In genomic region chr7:69568266-69568665, GRCh38 we compare ENCODE assay signal across 13 cellular contexts. TPM values are rescaled to one million over a fixed set of nuclear protein-coding genes. Genes with fewer than 3 reads are reported as not detected.
DNase-seq lines count a peak whose midpoint lies in the region; ATAC-seq lines count a peak whose summit lies in the region.
"Had no signal": no experiment of that assay in that cellular context is flagged by ENCODE, and none has a peak within 500 bp of the region (broad histone marks: within the 10 kb centered on the region; RNA-seq: fewer than 3 reads in every experiment).

No MANE protein-coding gene starts in this region.

- no peak for ATAC-seq in central memory CD8-positive, alpha-beta T cell (replicated peaks; ENCODE audit: extremely low read depth, poor library complexity, severe bottlenecking)
- no peak for ATAC-seq in HG03571 (IDR thresholded peaks at IDR 0.05; ENCODE audit: unreplicated experiment)
- ATAC-seq: GM12878 had no signal

- DNase-seq in Daoy (ENCODE audit: low read depth), result peak; percentile 44
- peak; percentile 22 for DNase-seq in NCI-H69 (lab: John Stamatoyannopoulos, UW)
- DNase-seq in central memory CD8-positive, alpha-beta T cell (ENCODE audit: low spot score in 2 of 2), result no peak
- DNase-seq in islet precursor cell, result peak; percentile 60
- DNase-seq in stimulated activated CD8-positive, alpha-beta memory T cell treated with anti-CD3 and anti-CD28 coated beads, Interleukin-4, amount 100 ng/mL, for 48 hours, result no peak
- DNase-seq in NCI-H2081 treated with DMSO at 0.1 percent for 48 hours (lab: John Stamatoyannopoulos, UW), result no peak
- no peak for DNase-seq in LoVo (ENCODE audit: low spot score)
- DNase-seq: 8988T; ACHN; CD4-positive, CD25-positive, alpha-beta regulatory T cell; DMS53 had no signal

- no peaks in the 10 kb centered on the region for H3K9me3 Mint-ChIP-seq in central memory CD8-positive, alpha-beta T cell

- H3K4me3 Mint-ChIP-seq in central memory CD8-positive, alpha-beta T cell, result no peak overlapping the region
- H3K4me3 Mint-ChIP-seq: CD4-positive, CD25-positive, alpha-beta regulatory T cell had no signal

- H3K36me3 Mint-ChIP-seq in central memory CD8-positive, alpha-beta T cell (ENCODE audit: insufficient read depth), result peaks cover 3% of the 10 kb centered on the region
- H3K36me3 Mint-ChIP-seq: CD4-positive, CD25-positive, alpha-beta regulatory T cell had no signal

- peaks cover 18% of the 10 kb centered on the region for H3K27me3 Mint-ChIP-seq in central memory CD8-positive, alpha-beta T cell
- H3K27me3 Mint-ChIP-seq: CD4-positive, CD25-positive, alpha-beta regulatory T cell had no signal

- no peaks in the 10 kb centered on the region for H3K4me1 Mint-ChIP-seq in central memory CD8-positive, alpha-beta T cell
- H3K4me1 Mint-ChIP-seq: CD4-positive, CD25-positive, alpha-beta regulatory T cell had no signal

- peak overlapping the region; percentile 46 for H3K27ac Mint-ChIP-seq in central memory CD8-positive, alpha-beta T cell (ENCODE audit: low read depth)
- H3K27ac Mint-ChIP-seq: CD4-positive, CD25-positive, alpha-beta regulatory T cell had no signal

RNA-seq across cellular contexts. Expression of gene AUTS2, which starts 30.0 kb away (rescaled TPM):
- total RNA-seq in Daoy (2014; rRNA removed; shearing (Covaris generic)), result 5.5 and 13.9 TPM in 2 replicates

Comparison
In these comparisons a context has a peak if more than half of its experiments do, and no peak if none do; other contexts are left out.
1. DNase-seq: peak in Daoy (single experiment), NCI-H69 (single experiment) and islet precursor cell (single experiment); none in central memory CD8-positive, alpha-beta T cell (0 of 2), stimulated activated CD8-positive, alpha-beta memory T cell treated with anti-CD3 and anti-CD28 coated beads, Interleukin-4, amount 100 ng/mL, for 48 hours (single experiment), NCI-H2081 treated with DMSO at 0.1 percent for 48 hours (single experiment) and LoVo (single experiment).